ENCODE assay signal across 21 cellular contexts in genomic region chr4:17166954-17167353, GRCh38.
DNase-seq lines count a peak whose midpoint lies in the region; ATAC-seq, FAIRE-seq and TF ChIP-seq lines count a peak whose summit lies in the region.
"Had no signal": no experiment of that assay in that cellular context is flagged by ENCODE, and none has a peak within 500 bp of the region (broad histone marks: within the 10 kb centered on the region; RNA-seq: fewer than 3 reads in every experiment).

No MANE protein-coding gene starts in this region.

- H3K4me3 ChIP-seq in fibroblast of pulmonary artery (replicated peaks; ENCODE audit: low read depth, low read length) (no peak overlapping the region), tibial artery (no peak overlapping the region)
- H3K4me3 ChIP-seq: HAP-1, vagina had no signal

- FAIRE-seq in GM19239 (lab: Jason Lieb, UNC): no peak

- H3K9me3 ChIP-seq in tibial artery: no peaks in the 10 kb centered on the region
- H3K9me3 ChIP-seq: HAP-1, vagina had no signal

- peaks cover 0 to 50% (median 10%) of the 10 kb centered on the region in 4 donors for H3K4me1 ChIP-seq in tibial artery

- TF ChIP-seq CTCF in fibroblast of pulmonary artery (IDR thresholded peaks at IDR 0.05; ENCODE audit: low read length, missing control alignments) (no peak), tibial artery (IDR thresholded peaks at IDR 0.05) (no peak)

- intact Hi-C loops in tibial artery (cut with DNase I; ENCODE audit: low total_unique reads): no loop called here

- H3K27me3 ChIP-seq in tibial artery: no peaks in the 10 kb centered on the region
- H3K27me3 ChIP-seq: brain microvascular endothelial cell, vagina had no signal

- H3K27ac ChIP-seq in angular gyrus (ENCODE audit: low read depth, low read length) (peak overlapping the region; percentile 32), tibial artery (peak overlapping the region; percentile 27 to 42)
- H3K27ac ChIP-seq: brain microvascular endothelial cell, vagina had no signal

- no peaks in the 10 kb centered on the region for H3K36me3 ChIP-seq in tibial artery
- H3K36me3 ChIP-seq: brain microvascular endothelial cell, HAP-1, vagina had no signal

- no peak for ATAC-seq in GM21367 (IDR thresholded peaks at IDR 0.05; ENCODE audit: unreplicated experiment)
- ATAC-seq in GM19463 (IDR thresholded peaks at IDR 0.05; ENCODE audit: unreplicated experiment): no peak
- ATAC-seq: CD8-positive, alpha-beta T cell; stimulated activated naive CD8-positive, alpha-beta T cell treated with anti-CD3 and anti-CD28 coated beads, Interleukin-15, Interleukin-2, amounts not matched to agents 100 U/mL and 50 U/mL, for 24 hours had no signal

- DNase-seq in fibroblast of pulmonary artery (ENCODE audit: low read depth) (peak; percentile 63), medulla oblongata (ENCODE audit: extremely low spot score) (peak; percentile 67), tibial artery (peak; percentile 25 to 72), GM19239 (ENCODE audit: insufficient read length, low spot score) (no peak)
- DNase-seq in activated T-cell treated with anti-CD3 and anti-CD28 coated beads, Interleukin-2, amount 50 U/mL, for 1 hour: no peak
- DNase-seq: activated CD4-positive, alpha-beta T cell treated with anti-CD3 and anti-CD28 coated beads, Interleukin-2, amount 50 U/mL, for 48 hours; activated naive CD4-positive, alpha-beta T cell treated with Interleukin-2 at 50 U/mL for 16 hours; brain microvascular endothelial cell; CD8-positive, alpha-beta T cell; DMS79 treated with DMSO at 0.1 percent for 48 hours; KG1; NCI-H1092 treated with DMSO at 0.1 percent for 48 hours; NCI-H524 treated with DMSO at 0.1 percent for 48 hours; SIG-M5; stimulated activated naive CD8-positive, alpha-beta T cell treated with anti-CD3 and anti-CD28 coated beads, Interleukin-15, Interleukin-2, amounts not matched to agents 100 U/mL and 50 U/mL, for 24 hours; T-helper 1 cell had no signal

Comparison
In these comparisons a context has a peak if more than half of its experiments do, and no peak if none do; other contexts are left out.
1. DNase-seq: peak in fibroblast of pulmonary artery (single experiment), medulla oblongata (single experiment) and tibial artery (2 of 2); none in activated T-cell treated with anti-CD3 and anti-CD28 coated beads, Interleukin-2, amount 50 U/mL, for 1 hour (single experiment) and GM19239 (single experiment).